ENCODE assay signal across 1 cellular context in genomic region chr19:14582894-14583340, GRCh38.
TF ChIP-seq lines count a peak whose summit lies in the region.

TSS of gene CLEC17A (plus strand) at chr19:14583084. CDS start at chr19:14583161, 77 bp downstream.

TF ChIP-seq in GM12878, 131 proteins besides CTCF, POLR2A, EP300 and RAD21 (continues in another document):
- TF ChIP-seq RUNX3 (IDR thresholded peaks at IDR 0.05; ENCODE audit: low read length) (peak; percentile 75), LARP7 (IDR thresholded peaks at IDR 0.05) (peak; percentile 83), RB1 (IDR thresholded peaks at IDR 0.05; ENCODE audit: borderline replicate concordance) (0 out of 2 replicates have a peak, but pooled peaks have one; percentile 36), TBL1XR1 (IDR thresholded peaks at IDR 0.05; ENCODE audit: low read depth, low read length) (peak; percentile 83; the same call in 1 of the 2 replicates), NR2F1 (conservative IDR thresholded peaks at IDR 0.05) (peak; percentile 96), SMC3 (IDR thresholded peaks at IDR 0.05; ENCODE audit: borderline replicate concordance, low read length) (no peak), EED (IDR thresholded peaks at IDR 0.05; ENCODE audit: low read depth) (peak; percentile 70; the same call in 1 of the 2 replicates), TAF1 (IDR thresholded peaks at IDR 0.05; ENCODE audit: borderline replicate concordance, low read depth, low read length) (peak; percentile 94), GABPA (IDR thresholded peaks at IDR 0.05; ENCODE audit: low read depth) (0 out of 2 replicates have a peak, but pooled peaks have one; percentile 42), CUX1 (IDR thresholded peaks at IDR 0.05; ENCODE audit: insufficient replicate concordance, low read depth, low read length) (no peak), TCF7 (IDR thresholded peaks at IDR 0.05; ENCODE audit: borderline replicate concordance) (peak; percentile 36; the same call in 1 of the 2 replicates), STAT3 (IDR thresholded peaks at IDR 0.05; ENCODE audit: low read depth, low read length) (0 out of 2 replicates have a peak, but pooled peaks have one; percentile 46), ESRRA (IDR thresholded peaks at IDR 0.05; ENCODE audit: low read length) (no peak), SP1 (IDR thresholded peaks at IDR 0.05; ENCODE audit: low read depth, low read length) (no peak), POLR2AphosphoS5 (IDR thresholded peaks at IDR 0.05; ENCODE audit: low read length) (peak; percentile 98), HDGF (IDR thresholded peaks at IDR 0.05) (peak; percentile 87), RAD51 (IDR thresholded peaks at IDR 0.05) (peak; percentile 88), JUNB (IDR thresholded peaks at IDR 0.05) (no peak; the same call in 1 of the 2 replicates), ZNF274 (IDR thresholded peaks at IDR 0.05; ENCODE audit: insufficient read depth, insufficient read length) (no peak), HCFC1 (IDR thresholded peaks at IDR 0.05; ENCODE audit: low read length) (0 out of 2 replicates have a peak, but pooled peaks have one; percentile 18), ZNF687 (IDR thresholded peaks at IDR 0.05) (peak; percentile 89), PAX8 (IDR thresholded peaks at IDR 0.05) (no peak), IRF4 (IDR thresholded peaks at IDR 0.05; ENCODE audit: low read depth, low read length) (peak; percentile 86), SMARCA5 (IDR thresholded peaks at IDR 0.05) (peak; percentile 86; the same call in 1 of the 2 replicates), NKRF (conservative IDR thresholded peaks at IDR 0.05) (peak; percentile 87), SIN3A (IDR thresholded peaks at IDR 0.05; ENCODE audit: low read depth, low read length) (peak; percentile 73; the same call in 1 of the 2 replicates), CEBPB (IDR thresholded peaks at IDR 0.05; ENCODE audit: borderline replicate concordance in 1 of 2, low read depth in 2 of 2, low read length in 2 of 2) (no peak), ETV6 (conservative IDR thresholded peaks at IDR 0.05 in 1 of 2, IDR thresholded peaks at IDR 0.05 in 1 of 2; ENCODE audit: borderline replicate concordance in 1 of 2, low read depth in 1 of 2) (peak in 1 of 2 experiments; percentile 58; a peak in 1 of 4 replicates), ASH2L (IDR thresholded peaks at IDR 0.05; ENCODE audit: borderline replicate concordance, low read depth) (no peak), CEBPZ (IDR thresholded peaks at IDR 0.05; ENCODE audit: low read depth, low read length) (no peak), ZNF24 (IDR thresholded peaks at IDR 0.05) (0 out of 2 replicates have a peak, but pooled peaks have one; percentile 48), ZBTB33 (IDR thresholded peaks at IDR 0.05) (no peak), PML (IDR thresholded peaks at IDR 0.05; ENCODE audit: low read length) (peak; percentile 95; the same call in 1 of the 2 replicates), JUND (IDR thresholded peaks at IDR 0.05; ENCODE audit: low read depth, low read length) (no peak), CREM (IDR thresholded peaks at IDR 0.05; ENCODE audit: low read depth) (peak; percentile 71), MXI1 (IDR thresholded peaks at IDR 0.05; ENCODE audit: low read depth, low read length) (peak; percentile 90), BRCA1 (IDR thresholded peaks at IDR 0.05; ENCODE audit: low read depth, low read length) (no peak), YY1 (IDR thresholded peaks at IDR 0.05; ENCODE audit: low read depth, low read length) (peak; percentile 60), NFIC (IDR thresholded peaks at IDR 0.05; ENCODE audit: low read depth, low read length) (peak; percentile 55; the same call in 1 of the 2 replicates), MYB (IDR thresholded peaks at IDR 0.05; ENCODE audit: borderline replicate concordance, low read depth, low read length) (no peak), BACH1 (IDR thresholded peaks at IDR 0.05; ENCODE audit: borderline replicate concordance) (peak; percentile 92; the same call in 1 of the 2 replicates), ZNF207 (IDR thresholded peaks at IDR 0.05; ENCODE audit: borderline replicate concordance) (peak; percentile 83; the same call in 1 of the 2 replicates), IKZF1 (conservative IDR thresholded peaks at IDR 0.05) (peak; percentile 95), CBFB (IDR thresholded peaks at IDR 0.05; ENCODE audit: low read depth) (peak; percentile 74), BCL3 (IDR thresholded peaks at IDR 0.05; ENCODE audit: borderline replicate concordance, insufficient read depth, low read depth, low read length, poor library complexity, severe bottlenecking) (peak; percentile 66), GATAD2B (conservative IDR thresholded peaks at IDR 0.05; ENCODE audit: low read depth) (peak; percentile 86), DPF2 (IDR thresholded peaks at IDR 0.05) (peak; percentile 96), FOXM1 (IDR thresholded peaks at IDR 0.05; ENCODE audit: low read depth, low read length) (no peak), CHD1 (IDR thresholded peaks at IDR 0.05; ENCODE audit: low read depth, low read length) (no peak), TCF3 (IDR thresholded peaks at IDR 0.05; ENCODE audit: borderline replicate concordance, insufficient read depth, low read depth, low read length) (peak; percentile 81; the same call in 1 of the 2 replicates), SMAD5 (IDR thresholded peaks at IDR 0.05; ENCODE audit: low read depth) (peak; percentile 96), POLR2AphosphoS2 (IDR thresholded peaks at IDR 0.05; ENCODE audit: low read depth, low read length) (peak; percentile 85)
